Comparison of ENCODE assay signal across 17 cellular contexts in genomic region chr15:101254157-101255065, GRCh38.
"Had no signal": no experiment of that assay in that cellular context is flagged by ENCODE, and none has a peak within 500 bp of the region (broad histone marks: within the 10 kb centered on the region; RNA-seq: fewer than 3 reads in every experiment).

No MANE protein-coding gene starts in this region.

- ATAC-seq: activated T-cell treated with anti-CD3 and anti-CD28 coated beads, Interleukin-2, amount 50 U/mL, for 4 hours; naive thymus-derived CD4-positive, alpha-beta T cell; pancreas; right lobe of liver; upper lobe of right lung had no signal

- H3K4me3 Mint-ChIP-seq: activated T-cell treated with anti-CD3 and anti-CD28 coated beads, Interleukin-2, amount 50 U/mL, for 4 hours; dendritic cell treated with granulocyte-macrophage colony-stimulating factor and Interleukin-4, amounts not matched to agents 40 ng/mL and 50 ng/mL, for 4 days; naive thymus-derived CD4-positive, alpha-beta T cell had no signal

- H3K4me3 ChIP-seq: esophagus squamous epithelium, pancreas, right lobe of liver, testis, upper lobe of right lung had no signal

- H3K27me3 ChIP-seq: esophagus squamous epithelium, pancreas, right lobe of liver, testis, upper lobe of right lung had no signal

- H3K9me3 Mint-ChIP-seq: activated CD4-positive, alpha-beta memory T cell treated with anti-CD3 and anti-CD28 coated beads, Interleukin-2, amount 10 ng/mL, durations not matched to agents 7 days and 5 days; activated T-cell treated with anti-CD3 and anti-CD28 coated beads, Interleukin-2, amount 50 U/mL, for 4 hours; dendritic cell treated with granulocyte-macrophage colony-stimulating factor and Interleukin-4, amounts not matched to agents 40 ng/mL and 50 ng/mL, for 4 days; naive thymus-derived CD4-positive, alpha-beta T cell had no signal

- H3K9me3 ChIP-seq: esophagus squamous epithelium, pancreas, right lobe of liver, testis, upper lobe of right lung had no signal

- H3K27ac Mint-ChIP-seq: activated CD4-positive, alpha-beta memory T cell treated with anti-CD3 and anti-CD28 coated beads, Interleukin-2, amount 10 ng/mL, durations not matched to agents 7 days and 5 days; dendritic cell treated with granulocyte-macrophage colony-stimulating factor and Interleukin-4, amounts not matched to agents 40 ng/mL and 50 ng/mL, for 4 days; naive thymus-derived CD4-positive, alpha-beta T cell had no signal

- H3K36me3 ChIP-seq: esophagus squamous epithelium, pancreas, right lobe of liver, upper lobe of right lung had no signal

- DNase-seq: activated CD4-positive, alpha-beta memory T cell treated with anti-CD3 and anti-CD28 coated beads, Interleukin-2, amount 10 ng/mL, durations not matched to agents 7 days and 5 days; activated CD4-positive, alpha-beta T cell treated with anti-CD3 and anti-CD28 coated beads for 4 hours; activated effector memory CD4-positive, alpha-beta T cell treated with Interleukin-2 at 50 U/mL for 16 hours; activated naive CD4-positive, alpha-beta T cell treated with anti-CD3 and anti-CD28 coated beads, Interleukin-2, amount 50 U/mL, for 16 hours; activated T-cell treated with anti-CD3 and anti-CD28 coated beads, Interleukin-2, amount 50 U/mL, for 4 hours; effector CD8-positive, alpha-beta T cell; esophagus squamous epithelium; mesendoderm; naive thymus-derived CD4-positive, alpha-beta T cell; pancreas; small intestine; stimulated activated CD4-positive, alpha-beta T cell treated with anti-CD3 and anti-CD28 coated beads, Interleukin-4, amount 100 ng/mL, for 1 hour; SW 1271; testis; upper lobe of right lung had no signal
